8 cellular contexts compared by ENCODE assay signal in the genomic region with DNA sequence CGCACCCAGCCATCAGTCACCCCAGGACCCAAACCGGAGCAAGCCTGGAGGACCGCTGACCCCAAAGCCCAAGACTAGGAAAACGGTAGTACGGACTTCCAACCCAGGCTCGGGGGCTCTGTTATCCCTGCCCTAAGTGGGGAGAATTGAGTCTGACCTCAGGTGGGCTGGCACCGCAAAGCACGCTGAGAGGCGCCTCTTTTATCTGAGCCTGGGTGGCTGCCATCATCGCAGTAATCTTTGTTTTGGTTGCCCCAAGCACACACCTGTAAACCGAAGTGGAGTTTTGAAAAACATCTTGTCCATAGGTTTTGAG. TPM values are rescaled to one million over a fixed set of nuclear protein-coding genes. Genes with fewer than 3 reads are reported as not detected.
A peak's percentile ranks its signal among the peaks of the same experiment; 100 is the strongest.
DNase-seq lines count a peak whose midpoint lies in the region; ATAC-seq and TF ChIP-seq lines count a peak whose summit lies in the region.

No MANE protein-coding gene starts in this region.

- in situ Hi-C loops in brain microvascular endothelial cell (cut with HindIII; ENCODE audit: low pct_ligation_motif_present, low sequenced_read_pairs): no loop called here

- H3K36me3 Mint-ChIP-seq in stimulated activated naive CD8-positive, alpha-beta T cell treated with anti-CD3 and anti-CD28 coated beads, Interleukin-15, Interleukin-2, amounts not matched to agents 100 ng/mL and 50 ng/mL, for 24 hours (ENCODE audit: low read depth): no peaks in the 10 kb centered on the region

- peaks cover 57% of the 10 kb centered on the region for H3K27me3 Mint-ChIP-seq in stimulated activated naive CD8-positive, alpha-beta T cell treated with anti-CD3 and anti-CD28 coated beads, Interleukin-15, Interleukin-2, amounts not matched to agents 100 ng/mL and 50 ng/mL, for 24 hours

- H3K27me3 ChIP-seq in brain microvascular endothelial cell (replicated peaks): no peaks in the 10 kb centered on the region
- H3K27me3 ChIP-seq in aorta (ENCODE audit: control insufficient read depth in 1 of 2, insufficient read depth in 2 of 2, low read length in 1 of 2): no peaks in the 10 kb centered on the region

- peak overlapping the region; percentile 85 for H3K27ac ChIP-seq in brain microvascular endothelial cell
- H3K27ac ChIP-seq in mesodermal cell (ENCODE audit: low read depth, low read length, severe bottlenecking): no peak overlapping the region
- H3K27ac ChIP-seq in aorta (ENCODE audit: low read depth in 1 of 2, low read length in 2 of 2): peak overlapping the region; percentile 19 to 45

- H3K27ac Mint-ChIP-seq in stimulated activated naive CD8-positive, alpha-beta T cell treated with anti-CD3 and anti-CD28 coated beads, Interleukin-15, Interleukin-2, amounts not matched to agents 100 ng/mL and 50 ng/mL, for 24 hours: no peak overlapping the region

- ATAC-seq in stimulated activated naive CD8-positive, alpha-beta T cell treated with anti-CD3 and anti-CD28 coated beads, Interleukin-15, Interleukin-2, amounts not matched to agents 100 U/mL and 50 U/mL, for 24 hours: no peak
- ATAC-seq in aorta (ENCODE audit: low FRiP score) (peak; percentile 12), HG02938 (IDR thresholded peaks at IDR 0.05; ENCODE audit: unreplicated experiment) (no peak)

- peak overlapping the region; percentile 94 for H3K4me3 ChIP-seq in brain microvascular endothelial cell (ENCODE audit: low read depth, low read length)
- peak overlapping the region; percentile 93 for H3K4me3 ChIP-seq in mesodermal cell (ENCODE audit: extremely low read depth, insufficient read depth, low read length, poor library complexity, severe bottlenecking)
- H3K4me3 ChIP-seq in aorta (ENCODE audit: low read length in 2 of 2): peak overlapping the region; percentile 83 to 98

- H3K4me1 ChIP-seq in mesodermal cell (ENCODE audit: control insufficient read depth, insufficient read depth, low read length, poor library complexity, severe bottlenecking): peaks cover 20% of the 10 kb centered on the region
- H3K4me1 ChIP-seq in aorta (ENCODE audit: control insufficient read depth in 1 of 2, insufficient read depth in 2 of 2, low read length in 2 of 2): peaks cover 0 to 3% of the 10 kb centered on the region in 2 donors

- H3K36me3 ChIP-seq in brain microvascular endothelial cell (replicated peaks) (no peaks in the 10 kb centered on the region), mesodermal cell (ENCODE audit: control insufficient read depth, insufficient read depth, low read length) (peaks cover 2% of the 10 kb centered on the region), aorta (ENCODE audit: control insufficient read depth in 1 of 2, insufficient read depth in 2 of 2, low read length in 1 of 2) (no peaks in the 10 kb centered on the region)

- DNase-seq in stimulated activated naive CD8-positive, alpha-beta T cell treated with anti-CD3 and anti-CD28 coated beads, Interleukin-15, Interleukin-2, amounts not matched to agents 100 U/mL and 50 U/mL, for 24 hours: no peak
- no peak for DNase-seq in brain microvascular endothelial cell
- DNase-seq in aorta: no peak
- no peak for DNase-seq in cortex of kidney (lab: John Stamatoyannopoulos, UW)
- DNase-seq in kidney tubule cell (ENCODE audit: low spot score): no peak

- no peak for TF ChIP-seq CTCF in brain microvascular endothelial cell (IDR thresholded peaks at IDR 0.05; ENCODE audit: low read depth, low read length, missing control alignments)

- peak overlapping the region; percentile 74 for H3K4me3 Mint-ChIP-seq in stimulated activated naive CD8-positive, alpha-beta T cell treated with anti-CD3 and anti-CD28 coated beads, Interleukin-15, Interleukin-2, amounts not matched to agents 100 ng/mL and 50 ng/mL, for 24 hours

- H3K4me1 Mint-ChIP-seq in stimulated activated naive CD8-positive, alpha-beta T cell treated with anti-CD3 and anti-CD28 coated beads, Interleukin-15, Interleukin-2, amounts not matched to agents 100 ng/mL and 50 ng/mL, for 24 hours (ENCODE audit: low read depth): peaks cover 18% of the 10 kb centered on the region

- WGBS in mesodermal cell (ENCODE audit: insufficient coverage in 2 of 2), 2 experiments: 10% methylated on average over 10 to 11 of the region's 11 CpGs
- WGBS in aorta, 2 donors: 10 to 12% methylated on average over 11 of the region's 11 CpGs

- H3K9me3 ChIP-seq in mesodermal cell (ENCODE audit: control insufficient read depth, low read length): no peaks in the 10 kb centered on the region
- H3K9me3 ChIP-seq in aorta (ENCODE audit: control insufficient read depth, low read length): no peaks in the 10 kb centered on the region

- H3K9me3 Mint-ChIP-seq in stimulated activated naive CD8-positive, alpha-beta T cell treated with anti-CD3 and anti-CD28 coated beads, Interleukin-15, Interleukin-2, amounts not matched to agents 100 ng/mL and 50 ng/mL, for 24 hours: no peaks in the 10 kb centered on the region

- intact Hi-C loops in aorta (cut with DNase I): loop anchor here (5.0 to 10.0 kb wide), 5 partner anchors 34 to 259 kb away; partner anchors contain the start of gene CBR4 (in 1 of the 2)

RNA-seq across cellular contexts. Expression of gene SH3RF1, which starts 0.9 kb away (rescaled TPM):
- 15.4 TPM for polyA plus RNA-seq in mesodermal cell (2013, experiment 1 of 2)
- polyA plus RNA-seq in mesodermal cell (2013, experiment 2 of 2): 12.3 TPM
- 10 to 100 TPM; 27.3 to 31.8 TPM for total RNA-seq in aorta
- polyA plus RNA-seq in aorta: 1 to 10 TPM; 7.6 to 8.8 TPM
